In the genomic region with DNA sequence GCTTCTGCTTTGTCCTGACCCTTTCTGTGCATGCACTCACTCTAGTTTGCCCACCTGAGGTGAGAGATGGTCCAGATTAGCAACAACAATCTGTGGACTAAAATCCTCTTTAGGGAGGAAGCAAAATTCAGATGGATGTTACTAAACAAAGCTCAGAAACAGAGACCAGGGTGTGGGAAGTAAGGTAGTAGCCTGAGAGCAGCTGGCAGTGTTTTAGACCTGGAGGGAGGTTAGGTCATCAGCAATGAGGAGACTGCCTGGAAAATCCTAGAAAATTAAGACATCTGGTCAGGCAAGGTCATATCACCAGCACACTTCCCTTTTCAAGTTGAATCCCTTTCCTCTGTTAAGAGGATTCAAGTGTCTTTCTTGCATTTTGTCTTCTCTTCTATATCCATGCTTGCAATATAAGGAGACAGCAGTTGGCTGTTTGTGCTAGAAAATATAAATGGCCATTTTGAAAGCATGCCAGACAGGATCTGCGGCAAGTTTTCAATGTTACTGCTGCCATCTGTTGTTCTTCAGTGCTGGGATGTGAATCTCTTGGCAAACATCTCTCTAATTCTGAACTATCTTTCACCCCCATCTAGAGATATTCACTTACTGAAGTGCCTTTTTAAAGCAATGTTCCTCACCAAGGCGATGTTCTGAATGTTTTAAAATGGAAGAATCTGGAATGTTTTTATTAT, we compare ENCODE assay signal across 11 cellular contexts.
DNase-seq lines count a peak whose midpoint lies in the region; ATAC-seq, FAIRE-seq and TF ChIP-seq lines count a peak whose summit lies in the region.
"Had no signal": no experiment of that assay in that cellular context is flagged by ENCODE, and none has a peak within 500 bp of the region (broad histone marks: within the 10 kb centered on the region; RNA-seq: fewer than 3 reads in every experiment).

No MANE protein-coding gene starts in this region.

- no peak overlapping the region for H2AK5ac ChIP-seq in H1 (ENCODE audit: low read depth, low read length)

- no peaks in the 10 kb centered on the region for H3K4me1 ChIP-seq in H1 (replicated peaks in 1 of 4; ENCODE audit: control insufficient read depth in 3 of 4, insufficient read depth in 4 of 4, low read length in 3 of 4)

- H3K18ac ChIP-seq in H1 (ENCODE audit: extremely low read depth, low read length): no peak overlapping the region

- H3K79me2 ChIP-seq in H1 (ENCODE audit: control insufficient read depth in 1 of 2, insufficient read depth in 2 of 2, low read length in 2 of 2): no peaks in the 10 kb centered on the region

- no peak for ATAC-seq in HG03565 (IDR thresholded peaks at IDR 0.05; ENCODE audit: unreplicated experiment)

- DNase-seq in G401 (ENCODE audit: low spot score): peak; percentile 94
- DNase-seq in NCI-H2227 (lab: John Stamatoyannopoulos, UW; ENCODE audit: unreplicated experiment): peak; percentile 41
- DNase-seq in H1 (ENCODE audit: low read depth in 1 of 2, low spot score in 2 of 2): no peak
- DNase-seq in pons (ENCODE audit: low spot score): peak; percentile 83
- no peak for DNase-seq in NCI-H2107 (lab: John Stamatoyannopoulos, UW)
- no peak for DNase-seq in kidney tubule cell (ENCODE audit: low spot score)
- DNase-seq: activated T-cell treated with anti-CD3 and anti-CD28 coated beads, Interleukin-2, amount 50 U/mL, for 1 hour; NCI-H1436 treated with DMSO at 0.1 percent for 48 hours; T-helper 1 cell had no signal

- no peak overlapping the region for H3K23ac ChIP-seq in H1 (ENCODE audit: insufficient read length)

- H3K4me2 ChIP-seq in H1 (ENCODE audit: insufficient read depth in 1 of 2, low read depth in 2 of 2, low read length in 2 of 2): no peak overlapping the region

- no peak overlapping the region for H2BK20ac ChIP-seq in H1 (ENCODE audit: low read length)

- H3K9ac ChIP-seq in H1 (replicated peaks in 1 of 4; ENCODE audit: extremely low read depth in 1 of 4, low read depth in 3 of 4, low read length in 3 of 4): no peak overlapping the region

- TF ChIP-seq EP300 in H1 (IDR thresholded peaks at IDR 0.05; ENCODE audit: borderline replicate concordance in 1 of 2, low read depth in 2 of 2, low read length in 2 of 2): no peak

- H4K20me1 ChIP-seq in H1 (replicated peaks in 1 of 2; ENCODE audit: control insufficient read depth in 1 of 2, insufficient read depth in 2 of 2, low read length in 2 of 2): no peaks in the 10 kb centered on the region

- peaks cover 0 to 1% (median 0%) of the 10 kb centered on the region in 4 experiments; a peak in 1 of 7 replicates for H3K27me3 ChIP-seq in H1 (replicated peaks in 1 of 4; ENCODE audit: control insufficient read depth in 3 of 4, extremely low read depth in 1 of 4, insufficient read depth in 3 of 4, low read length in 3 of 4)

- no peak overlapping the region for H4K5ac ChIP-seq in H1 (ENCODE audit: insufficient read length, low read depth, low read length)

- CTCF ChIA-PET in H1 (lab: Charles Lee; ENCODE audit: partially characterized antibody): interaction anchor here (0.6 to 1.0 kb wide), 3 partner anchors 59 to 593 kb away, joined by 3 to 4 read pairs (median 3); no protein-coding TSS in a partner anchor

- no peak overlapping the region for H4K91ac ChIP-seq in H1 (replicated peaks; ENCODE audit: insufficient read length, low read length)

- H3K27ac ChIP-seq in H1 (ENCODE audit: low read depth, low read length): no peak overlapping the region

- H3K14ac ChIP-seq in H1 (ENCODE audit: insufficient read length): no peak overlapping the region

- H3K4me3 ChIP-seq in H1 (ENCODE audit: extremely low read depth in 1 of 4, insufficient read depth in 2 of 4, low read depth in 3 of 4, low read length in 4 of 4): no peak overlapping the region
- H3K4me3 ChIP-seq: lung had no signal

- H2BK5ac ChIP-seq in H1 (ENCODE audit: low read depth, low read length): no peak overlapping the region

- in situ Hi-C loops in G401 (cut with HindIII; ENCODE audit: low sequenced_read_pairs): no loop called here

- no peak for TF ChIP-seq RAD21 in H1 (IDR thresholded peaks at IDR 0.05 in 1 of 2, conservative IDR thresholded peaks at IDR 0.05 in 1 of 2; ENCODE audit: low read depth in 2 of 2, low read length in 2 of 2)

- POLR2A ChIA-PET in H1 (lab: Charles Lee; ENCODE audit: partially characterized antibody): no interaction called here

- H2AFZ ChIP-seq in H1 (ENCODE audit: low read length): peak overlapping the region; percentile 88

- no peak for FAIRE-seq in H1 (lab: Jason Lieb, UNC)

- H2BK120ac ChIP-seq in H1 (replicated peaks; ENCODE audit: low read depth, low read length): no peak overlapping the region

- H3K4ac ChIP-seq in H1 (replicated peaks; ENCODE audit: insufficient read length, low read depth, low read length): no peak overlapping the region

- H3K56ac ChIP-seq in H1 (replicated peaks; ENCODE audit: insufficient read length, low read depth, low read length): no peak overlapping the region

- H3K79me1 ChIP-seq in H1 (ENCODE audit: low read depth, low read length): no peaks in the 10 kb centered on the region

- no peaks in the 10 kb centered on the region for H3K36me3 ChIP-seq in H1 (ENCODE audit: control insufficient read depth in 2 of 4, insufficient read depth in 4 of 4, low read length in 3 of 4)

- no peak overlapping the region for H2BK15ac ChIP-seq in H1 (ENCODE audit: low read length)

- no peak for TF ChIP-seq CTCF in H1 (IDR thresholded peaks at IDR 0.05; ENCODE audit: control extremely low read depth in 1 of 3, insufficient read depth in 1 of 3, low read depth in 1 of 3, low read length in 3 of 3)

- no peaks in the 10 kb centered on the region for H3K9me3 ChIP-seq in H1 (ENCODE audit: insufficient read depth in 2 of 2, low read depth in 1 of 2, low read length in 1 of 2)

- TF ChIP-seq POLR2A in H1 (IDR thresholded peaks at IDR 0.05; ENCODE audit: control extremely low read depth in 1 of 2, low read depth in 2 of 2, low read length in 2 of 2): no peak

- no peak overlapping the region for H4K8ac ChIP-seq in H1 (ENCODE audit: extremely low read depth, insufficient read depth, low read length)

- no peaks in the 10 kb centered on the region for H3K23me2 ChIP-seq in H1 (ENCODE audit: low read depth, low read length)

- no peak overlapping the region for H2BK12ac ChIP-seq in H1 (ENCODE audit: low read depth, low read length)

- WGBS in H1 (ENCODE audit: extremely low coverage in 1 of 2, insufficient coverage in 1 of 2, insufficient read length in 1 of 2, insufficient replicate concordance in 2 of 2, low coverage in 1 of 2, low lambda C conversion rate in 2 of 2, missing lambda C conversion rate in 1 of 2), 2 experiments: 98% methylated on average over 2 of the region's 2 CpGs; no CpG with 5 or more reads in 1 of the 2 experiments

TF ChIP-seq in H1, 55 proteins besides CTCF, POLR2A, EP300 and RAD21:
- no peak for TF ChIP-seq SP1 (IDR thresholded peaks at IDR 0.05; ENCODE audit: low read depth, low read length)
- no peak for TF ChIP-seq SIX5 (IDR thresholded peaks at IDR 0.05; ENCODE audit: low read depth, low read length)
- TF ChIP-seq SIN3A (conservative IDR thresholded peaks at IDR 0.05 in 1 of 2, IDR thresholded peaks at IDR 0.05 in 1 of 2; ENCODE audit: low read depth in 1 of 2, low read length in 2 of 2): no peak

Comparison
In these comparisons a context has a peak if more than half of its experiments do, and no peak if none do; other contexts are left out.
1. DNase-seq: peak in G401 (single experiment), NCI-H2227 (single experiment) and pons (single experiment); none in H1 (0 of 2), NCI-H2107 (single experiment) and kidney tubule cell (single experiment).